17 cellular contexts compared by ENCODE assay signal in the genomic region with DNA sequence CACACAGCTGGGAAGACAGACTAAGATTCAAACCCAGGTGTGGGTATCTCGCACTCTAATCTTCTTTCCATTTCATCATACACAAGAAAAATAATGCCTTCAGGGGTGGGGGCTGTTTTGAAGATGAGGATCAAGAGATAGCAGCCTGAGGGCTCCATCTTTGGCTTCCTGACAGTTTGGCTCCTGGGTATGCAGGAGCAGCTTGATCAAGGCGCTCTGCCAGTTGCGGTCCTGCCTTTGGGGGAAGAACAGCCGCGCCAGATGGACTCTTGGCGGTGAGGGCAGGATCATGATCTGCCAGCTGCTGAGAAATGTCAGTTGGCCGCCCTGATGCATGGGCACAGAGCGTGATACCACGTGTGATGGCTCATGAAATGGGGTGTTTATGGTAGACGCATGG.
DNase-seq lines count a peak whose midpoint lies in the region; ATAC-seq, FAIRE-seq and TF ChIP-seq lines count a peak whose summit lies in the region.
"Had no signal": no experiment of that assay in that cellular context is flagged by ENCODE, and none has a peak within 500 bp of the region (broad histone marks: within the 10 kb centered on the region; RNA-seq: fewer than 3 reads in every experiment).

No MANE protein-coding gene starts in this region.

- no peaks in the 10 kb centered on the region for H3K9me1 ChIP-seq in K562 (ENCODE audit: control insufficient read depth, insufficient read depth, low read length)

- POLR2A ChIA-PET in K562 (lab: Yijun Ruan, JAX), result interaction anchor here (0.6 to 0.7 kb wide), 2 partner anchors 12 to 40 kb away, joined by 3 to 4 read pairs; no protein-coding TSS in a partner anchor

- no TSS peak for BruUV-seq in K562 (replicated peaks; lab: Mats Ljungman, UMichigan)

- in situ Hi-C loops in G401 (cut with HindIII; ENCODE audit: low sequenced_read_pairs) (no loop called here), K562 (cut with MboI) (no loop called here)

- no peak overlapping the region for H3K4me2 ChIP-seq in K562 (ENCODE audit: insufficient read depth, low read length)
- H3K4me2 ChIP-seq: BLaER1 treated with 17β-estradiol and CSF1 and Interleukin-3, amounts not matched to agents 10 nM and 100 nM had no signal

- no peak for TF ChIP-seq EP300 in K562 (IDR thresholded peaks at IDR 0.05; ENCODE audit: low read length)

- TF ChIP-seq POLR2A in K562 (conservative IDR thresholded peaks at IDR 0.05), result no peak

- no peak for TF ChIP-seq RAD21 in K562 (CRISPR knock-in tag; conservative IDR thresholded peaks at IDR 0.05 in 1 of 2, IDR thresholded peaks at IDR 0.05 in 1 of 2)

- peak; percentile 74 for DNase-seq in G401 (ENCODE audit: low spot score)
- peak; percentile 86 for DNase-seq in MG63
- DNase-seq in K562 (ENCODE audit: extremely low read depth in 1 of 4, low spot score in 3 of 4), result no peak
- peak; percentile 48 for DNase-seq in kidney
- no peak for DNase-seq in heart right ventricle
- no peak for DNase-seq in WERI-Rb-1
- DNase-seq in HT-29 (ENCODE audit: low spot score), result no peak
- DNase-seq: Calu3; CD8-positive, alpha-beta T cell; GDM1; GM23248; HCEC 1CT; KBM-7 had no signal

- intact Hi-C loops in K562 (cut with micrococcal nuclease) (no loop called here), kidney (cut with DNase I) (no loop called here), heart right ventricle (cut with DNase I) (loop anchor here in 4 of 10 donors (10.0 kb wide), 2 partner anchors 145 to 155 kb away; a partner anchor contains a TSS)

- ATAC-seq in K562, result no peak
- ATAC-seq in heart right ventricle, result no peak
- ATAC-seq: CD8-positive, alpha-beta T cell had no signal

- H3K9me3 ChIP-seq in MG63 (no peaks in the 10 kb centered on the region), K562 (replicated peaks; ENCODE audit: control insufficient read depth, insufficient read depth, low read depth, low read length) (no peaks in the 10 kb centered on the region), kidney (ENCODE audit: control insufficient read depth in 1 of 2, low read length in 2 of 2) (no peaks in the 10 kb centered on the region), heart right ventricle (peaks cover 0 to 13% (median 0%) of the 10 kb centered on the region in 11 donors), WERI-Rb-1 (ENCODE audit: severe bottlenecking) (peaks cover 23% of the 10 kb centered on the region)

- H3K27ac ChIP-seq in K562 (ENCODE audit: extremely low read depth, low read depth, low read length) (no peak overlapping the region), kidney (ENCODE audit: low read depth in 2 of 2, low read length in 2 of 2) (no peak overlapping the region), heart right ventricle (no peak overlapping the region), WERI-Rb-1 (no peak overlapping the region)
- H3K27ac ChIP-seq: BLaER1 treated with 17β-estradiol and CSF1 and Interleukin-3, amounts not matched to agents 10 nM and 100 nM; GM23248 had no signal

- H4K20me1 ChIP-seq in K562 (replicated peaks; ENCODE audit: control insufficient read depth, insufficient read depth, low read length), result no peaks in the 10 kb centered on the region
- H4K20me1 ChIP-seq: BLaER1 treated with 17β-estradiol and CSF1 and Interleukin-3, amounts not matched to agents 10 nM and 100 nM had no signal

- FAIRE-seq in K562 (lab: Jason Lieb, UNC) (no peak), kidney (lab: Jason Lieb, UNC) (no peak)
- FAIRE-seq: GM12892, GM18507, H54 had no signal

- CTCF ChIA-PET in K562 (lab: Yijun Ruan, JAX; ENCODE audit: low intra/inter-chr PET ratio), result interaction anchor here (0.6 kb wide), 1 partner anchor 162 kb away, joined by 5 read pairs; no protein-coding TSS in a partner anchor

- no peak overlapping the region for H3K4me3 ChIP-seq in MG63
- no peak overlapping the region for H3K4me3 ChIP-seq in K562
- no peak overlapping the region for H3K4me3 ChIP-seq in kidney (ENCODE audit: low read length in 2 of 2)
- no peak overlapping the region for H3K4me3 ChIP-seq in heart right ventricle
- no peak overlapping the region for H3K4me3 ChIP-seq in WERI-Rb-1 (ENCODE audit: low read depth, low read length)
- H3K4me3 ChIP-seq: BLaER1 treated with 17β-estradiol and CSF1 and Interleukin-3, amounts not matched to agents 10 nM and 100 nM; GM23248 had no signal

- H3K9ac ChIP-seq in K562 (ENCODE audit: insufficient read depth in 1 of 2, low read depth in 2 of 2, low read length in 2 of 2) (no peak overlapping the region), kidney (ENCODE audit: low read length in 2 of 2) (no peak overlapping the region)
- H3K9ac ChIP-seq: BLaER1 treated with 17β-estradiol and CSF1 and Interleukin-3, amounts not matched to agents 10 nM and 100 nM; GM23248 had no signal

- H3K27me3 ChIP-seq in MG63 (0 out of 2 replicates have a peak, but pooled peaks cover 1% of the 10 kb centered on the region), K562 (ENCODE audit: control insufficient read depth in 2 of 2, insufficient read depth in 2 of 2, low read length in 2 of 2) (peaks cover 24 to 61% of the 10 kb centered on the region in 2 experiments), heart right ventricle (no peaks in the 10 kb centered on the region), WERI-Rb-1 (ENCODE audit: insufficient read depth, low read depth, severe bottlenecking) (peaks cover 56% of the 10 kb centered on the region)
- H3K27me3 ChIP-seq: BLaER1 treated with 17β-estradiol and CSF1 and Interleukin-3, amounts not matched to agents 10 nM and 100 nM had no signal

- WGBS in K562 (ENCODE audit: insufficient coverage, low coverage, missing lambda C conversion rate), result 1% methylated on average over 10 of the region's 10 CpGs
- 94 to 96% methylated on average over 10 of the region's 10 CpGs for WGBS in heart right ventricle, 2 donors

- H3K36me3 ChIP-seq in MG63 (no peaks in the 10 kb centered on the region), K562 (ENCODE audit: control insufficient read depth, insufficient read depth, low read length) (no peaks in the 10 kb centered on the region), kidney (ENCODE audit: control insufficient read depth in 1 of 2, insufficient read depth in 2 of 2, low read length in 2 of 2) (no peaks in the 10 kb centered on the region), heart right ventricle (no peaks in the 10 kb centered on the region), WERI-Rb-1 (no peaks in the 10 kb centered on the region)

- peaks cover 0 to 6% of the 10 kb centered on the region in 2 experiments; a peak in 1 of 5 replicates for H3K4me1 ChIP-seq in K562 (replicated peaks in 1 of 2; ENCODE audit: control insufficient read depth in 2 of 2, insufficient read depth in 2 of 2, low read length in 2 of 2)
- no peaks in the 10 kb centered on the region for H3K4me1 ChIP-seq in kidney (ENCODE audit: control insufficient read depth in 1 of 2, insufficient read depth in 1 of 2, low read depth in 1 of 2, low read length in 2 of 2)
- H3K4me1 ChIP-seq in heart right ventricle, result no peaks in the 10 kb centered on the region
- H3K4me1 ChIP-seq: BLaER1 treated with 17β-estradiol and CSF1 and Interleukin-3, amounts not matched to agents 10 nM and 100 nM had no signal

- TF ChIP-seq CTCF in K562 (IDR thresholded peaks at IDR 0.05 in 2 of 3, conservative IDR thresholded peaks at IDR 0.05 in 1 of 3; ENCODE audit: insufficient read depth in 2 of 3, low read depth in 1 of 3, low read length in 3 of 3) (no peak), kidney (IDR thresholded peaks at IDR 0.05; ENCODE audit: borderline replicate concordance, extremely low read depth, insufficient read depth) (no peak), heart right ventricle (IDR thresholded peaks at IDR 0.05) (no peak), WERI-Rb-1 (IDR thresholded peaks at IDR 0.05; ENCODE audit: low read depth, low read length) (no peak)

- H3K79me2 ChIP-seq in K562 (ENCODE audit: control insufficient read depth, insufficient read depth, low read length), result no peaks in the 10 kb centered on the region

- no peak overlapping the region for H2AFZ ChIP-seq in K562 (ENCODE audit: low read depth, low read length)
- H2AFZ ChIP-seq: GM23248 had no signal

TF ChIP-seq in K562, 482 proteins besides CTCF, POLR2A, EP300 and RAD21:
- no peak for TF ChIP-seq HNRNPL (IDR thresholded peaks at IDR 0.05; ENCODE audit: low read depth, low read length)
- TF ChIP-seq RBM25 (IDR thresholded peaks at IDR 0.05; ENCODE audit: low read depth, low read length, severe bottlenecking), result peak; percentile 19

Comparison
In these comparisons a context has a peak if more than half of its experiments do, and no peak if none do; other contexts are left out.
1. DNase-seq: peak in G401 (single experiment), MG63 (single experiment) and kidney (single experiment); none in K562 (0 of 4), heart right ventricle (0 of 2), WERI-Rb-1 (single experiment) and HT-29 (single experiment).